In genomic region chr2:225272173-225272572, GRCh38 we compare ENCODE assay signal across 26 cellular contexts.
A peak's percentile ranks its signal among the peaks of the same experiment; 100 is the strongest.
DNase-seq lines count a peak whose midpoint lies in the region; ATAC-seq, FAIRE-seq and TF ChIP-seq lines count a peak whose summit lies in the region.
"Had no signal": no experiment of that assay in that cellular context is flagged by ENCODE, and none has a peak within 500 bp of the region (broad histone marks: within the 10 kb centered on the region; RNA-seq: fewer than 3 reads in every experiment).

No MANE protein-coding gene starts in this region.

- intact Hi-C loops in left ventricle myocardium inferior (cut with micrococcal nuclease) = no loop called here

- TF ChIP-seq CTCF in bronchial epithelial cell (IDR thresholded peaks at IDR 0.05; ENCODE audit: insufficient read depth, low read length, severe bottlenecking) (no peak), left ventricle myocardium inferior (IDR thresholded peaks at IDR 0.05; ENCODE audit: borderline replicate concordance) (no peak)

- peaks cover 24% of the 10 kb centered on the region for H3K9me3 ChIP-seq in left ventricle myocardium inferior (replicated peaks)
- H3K9me3 ChIP-seq: body of pancreas, psoas muscle had no signal

- peak; percentile 26 for DNase-seq in COR-L47 (lab: John Stamatoyannopoulos, UW)
- peak; percentile 53 for DNase-seq in DMS53 (lab: John Stamatoyannopoulos, UW)
- DNase-seq in NCI-H226 = peak; percentile 7
- DNase-seq in bronchial epithelial cell (ENCODE audit: low read depth) = peak; percentile 90
- no peak for DNase-seq in left ventricle myocardium inferior
- DNase-seq in retina = no peak
- DNase-seq: activated CD4-positive, alpha-beta memory T cell treated with anti-CD3 and anti-CD28 coated beads for 36 hours; activated CD4-positive, alpha-beta T cell treated with anti-CD3 and anti-CD28 coated beads for 1 hour; activated naive CD4-positive, alpha-beta T cell treated with anti-CD3 and anti-CD28 coated beads for 36 hours; body of pancreas; hippocampal formation; natural killer cell; NCI-H1092 treated with DMSO at 0.1 percent for 48 hours; NCI-H187 treated with DMSO at 0.1 percent for 48 hours; NCI-H446 treated with DMSO at 0.1 percent for 48 hours; occipital lobe; psoas muscle; Right ventricle myocardium superior; substantia nigra; trophoblast cell had no signal

- no peaks in the 10 kb centered on the region for H3K36me3 ChIP-seq in bronchial epithelial cell (ENCODE audit: control insufficient read depth, insufficient read depth, low read length)
- no peaks in the 10 kb centered on the region for H3K36me3 ChIP-seq in left ventricle myocardium inferior

- no peak for FAIRE-seq in bronchial epithelial cell (lab: Jason Lieb, UNC)
- FAIRE-seq: H54, K562 had no signal

- peaks cover 4% of the 10 kb centered on the region for H3K27me3 ChIP-seq in bronchial epithelial cell (ENCODE audit: control insufficient read depth, insufficient read depth, low read length)
- no peaks in the 10 kb centered on the region for H3K27me3 ChIP-seq in left ventricle myocardium inferior (ENCODE audit: low read depth)
- H3K27me3 ChIP-seq: body of pancreas had no signal

- H3K4me3 ChIP-seq in bronchial epithelial cell (ENCODE audit: low read depth, low read length) (no peak overlapping the region), left ventricle myocardium inferior (no peak overlapping the region)
- H3K4me3 ChIP-seq: body of pancreas, K562, lung, psoas muscle had no signal

- H3K4me1 ChIP-seq in left ventricle myocardium inferior = no peaks in the 10 kb centered on the region
- H3K4me1 ChIP-seq: body of pancreas, psoas muscle had no signal

- H3K27ac ChIP-seq in left ventricle myocardium inferior (replicated peaks) = no peak overlapping the region
- H3K27ac ChIP-seq: body of pancreas, psoas muscle had no signal

- ATAC-seq in esophagus mucosa (no peak), HG03108 (IDR thresholded peaks at IDR 0.05; ENCODE audit: unreplicated experiment) (no peak)
- ATAC-seq: body of pancreas; K562; natural killer cell; stimulated activated effector memory CD8-positive, alpha-beta T cell treated with anti-CD3 and anti-CD28 coated beads, Interleukin-12 subunit alpha, Interleukin-12 subunit beta, amount 100 ng/mL, for 72 hours had no signal

Comparison
In these comparisons a context has a peak if more than half of its experiments do, and no peak if none do; other contexts are left out.
1. DNase-seq: peak in COR-L47 (single experiment), DMS53 (single experiment), NCI-H226 (single experiment) and bronchial epithelial cell (single experiment); none in left ventricle myocardium inferior (single experiment) and retina (single experiment).